ENCODE assay signal across 8 cellular contexts in genomic region chr1:54081306-54082270, GRCh38. TPM values are rescaled to one million over a fixed set of nuclear protein-coding genes. Genes with fewer than 3 reads are reported as not detected.
DNase-seq lines count a peak whose midpoint lies in the region; ATAC-seq and TF ChIP-seq lines count a peak whose summit lies in the region.

No MANE protein-coding gene starts in this region.

- no peaks in the 10 kb centered on the region for H3K9me2 ChIP-seq in HCT116 (ENCODE audit: insufficient read depth)

- no peak overlapping the region for H4K8ac ChIP-seq in mesenchymal stem cell (ENCODE audit: low read length)

- H3K27me3 ChIP-seq in HCT116 (ENCODE audit: insufficient read depth, low read length) = no peaks in the 10 kb centered on the region
- no peaks in the 10 kb centered on the region for H3K27me3 ChIP-seq in mesenchymal stem cell (ENCODE audit: control insufficient read depth in 1 of 2, insufficient read depth in 1 of 2, low read length in 2 of 2)

- no peak overlapping the region for H2BK15ac ChIP-seq in mesenchymal stem cell (ENCODE audit: low read depth, poor library complexity, severe bottlenecking)

- no peak overlapping the region for H2BK120ac ChIP-seq in mesenchymal stem cell (ENCODE audit: low read depth, low read length)

- RAD21 ChIA-PET in HCT116 (lab: Charles Lee; ENCODE audit: low non-redundant PET in 1 of 2, low total read pairs in 2 of 2, uncharacterized antibody in 2 of 2, unreplicated experiment in 2 of 2) = interaction anchor here (0.9 to 1.2 kb wide), 3 partner anchors 89 to 408 kb away, joined by 3 to 5 read pairs (median 3); no protein-coding TSS in a partner anchor

- H3K4me3 ChIP-seq in HCT116 (replicated peaks in 1 of 2; ENCODE audit: low read depth in 1 of 2, low read length in 2 of 2) (no peak overlapping the region), mesenchymal stem cell (ENCODE audit: insufficient read depth in 1 of 2, low read depth in 1 of 2, low read length in 2 of 2) (no peak overlapping the region)

- DNase-seq in EL (peak; percentile 65), HCT116 (ENCODE audit: low read depth, low spot score) (peak; percentile 63), NCI-H2029 (lab: John Stamatoyannopoulos, UW) (peak; percentile 90), dermis microvascular lymphatic vessel endothelial cell (ENCODE audit: low read depth in 2 of 2) (peak; percentile 55 to 77), mesenchymal stem cell (peak; percentile 72), cerebellar nuclear complex (lab: John Stamatoyannopoulos, UW) (no peak)
- DNase-seq in activated CD4-positive, alpha-beta T cell treated with anti-CD3 and anti-CD28 coated beads for 48 hours = peak; percentile 76
- DNase-seq in stimulated activated CD8-positive, alpha-beta memory T cell treated with anti-CD3 and anti-CD28 coated beads, Interleukin-2, amount 100 ng/mL, for 48 hours (ENCODE audit: low read depth in 2 of 2) = peak; percentile 40 to 48

- no peak overlapping the region for H3K23ac ChIP-seq in mesenchymal stem cell (ENCODE audit: low read length in 2 of 2)

- no peak overlapping the region for H2AK5ac ChIP-seq in mesenchymal stem cell (ENCODE audit: low read length, severe bottlenecking)

- H3K36me3 ChIP-seq in HCT116 (ENCODE audit: control insufficient read depth in 1 of 2, insufficient read depth in 2 of 2, low read length in 2 of 2) = no peaks in the 10 kb centered on the region
- H3K36me3 ChIP-seq in mesenchymal stem cell (ENCODE audit: control insufficient read depth in 1 of 2, insufficient read depth in 2 of 2, low read depth in 1 of 2, low read length in 2 of 2) = no peaks in the 10 kb centered on the region

- no peaks in the 10 kb centered on the region for H4K20me1 ChIP-seq in HCT116 (ENCODE audit: insufficient read depth)

- TF ChIP-seq CTCF in HCT116 (IDR thresholded peaks at IDR 0.05 in 2 of 3, conservative IDR thresholded peaks at IDR 0.05 in 1 of 3; ENCODE audit: borderline replicate concordance in 1 of 3, insufficient read depth in 1 of 3, low read depth in 2 of 3, low read length in 2 of 3) = peak; percentile 77 to 97 (median 96)

- H3K14ac ChIP-seq in mesenchymal stem cell (ENCODE audit: low read length in 2 of 2) = no peak overlapping the region

- intact Hi-C loops in HCT116 (cut with micrococcal nuclease) = loop anchor here (2.0 kb wide), 1 partner anchor 203 kb away; no protein-coding TSS in a partner anchor

- CTCF ChIA-PET in HCT116 (lab: Charles Lee) = interaction anchor here (0.5 to 2.2 kb wide), 23 partner anchors 8 to 418 kb away, joined by 3 to 15 read pairs (median 5); partner anchors contain the start of genes CYB5RL, MRPL37, TCEANC2 and TMEM59

- H3K4me2 ChIP-seq in HCT116 (ENCODE audit: low read length) = peak overlapping the region; percentile 30; the same call in 1 of the 2 replicates
- H3K4me2 ChIP-seq in mesenchymal stem cell (ENCODE audit: low read length, poor library complexity, severe bottlenecking) = no peak overlapping the region

- no peaks in the 10 kb centered on the region for H3K79me2 ChIP-seq in HCT116 (ENCODE audit: insufficient read depth, low read length)

- POLR2A ChIA-PET in HCT116 (lab: Charles Lee) = no interaction called here

- WGBS in mesenchymal stem cell = 73% methylated on average over 7 of the region's 8 CpGs

- no peaks in the 10 kb centered on the region for H3K79me1 ChIP-seq in mesenchymal stem cell (replicated peaks; ENCODE audit: low read length, poor library complexity, severe bottlenecking)

- H3K18ac ChIP-seq in mesenchymal stem cell (ENCODE audit: low read depth in 1 of 2, low read length in 2 of 2) = no peak overlapping the region

- peaks cover 0 to 7% of the 10 kb centered on the region in 2 experiments; a peak in 2 of 4 replicates for H3K4me1 ChIP-seq in HCT116 (ENCODE audit: control insufficient read depth in 1 of 2, insufficient read depth in 2 of 2, low read length in 2 of 2)
- peaks cover 9% of the 10 kb centered on the region for H3K4me1 ChIP-seq in mesenchymal stem cell (ENCODE audit: control insufficient read depth, insufficient read depth, low read depth, low read length)

- no peak overlapping the region for H2BK12ac ChIP-seq in mesenchymal stem cell (ENCODE audit: low read length in 2 of 2)

- no peak overlapping the region for H4K91ac ChIP-seq in mesenchymal stem cell (ENCODE audit: low read length)

- H2BK5ac ChIP-seq in mesenchymal stem cell (ENCODE audit: low read depth, low read length, poor library complexity, severe bottlenecking) = no peak overlapping the region

- peak; percentile 100 for ATAC-seq in HCT116

- H3K27ac ChIP-seq in HCT116 (ENCODE audit: low read depth, low read length) = no peak overlapping the region
- H3K27ac ChIP-seq in mesenchymal stem cell (ENCODE audit: low read length, poor library complexity, severe bottlenecking) = no peak overlapping the region

- H3K9me3 ChIP-seq in HCT116 (ENCODE audit: control insufficient read depth in 1 of 2, insufficient read depth in 1 of 2, low read depth in 1 of 2, low read length in 2 of 2) = no peaks in the 10 kb centered on the region
- no peaks in the 10 kb centered on the region for H3K9me3 ChIP-seq in mesenchymal stem cell (ENCODE audit: control insufficient read depth, low read length)

- no TSS peak for BruUV-seq in HCT116 (replicated peaks; lab: Mats Ljungman, UMichigan)

- TF ChIP-seq RAD21 in HCT116 (IDR thresholded peaks at IDR 0.05; ENCODE audit: low read depth) = peak; percentile 75

- H3K4ac ChIP-seq in mesenchymal stem cell (ENCODE audit: low read depth in 1 of 2, low read length in 2 of 2) = no peak overlapping the region

- H3K9ac ChIP-seq in HCT116 (ENCODE audit: low read length) (no peak overlapping the region), mesenchymal stem cell (ENCODE audit: low read length) (no peak overlapping the region)

- no peak overlapping the region for H2AFZ ChIP-seq in HCT116 (ENCODE audit: low read depth, low read length, poor library complexity, severe bottlenecking)
- H2AFZ ChIP-seq in mesenchymal stem cell (ENCODE audit: low read depth, low read length) = no peak overlapping the region

- no peak for TF ChIP-seq POLR2A in HCT116 (IDR thresholded peaks at IDR 0.05; ENCODE audit: borderline replicate concordance, extremely low read depth, insufficient read depth, insufficient read length)

TF ChIP-seq in HCT116, 20 proteins besides CTCF, POLR2A, EP300 and RAD21 (continues in another document):
- no peak for TF ChIP-seq ZBTB33 (IDR thresholded peaks at IDR 0.05; ENCODE audit: extremely low read depth, insufficient replicate concordance, low read length)
- TF ChIP-seq CBX3 (IDR thresholded peaks at IDR 0.05; ENCODE audit: low read depth) = no peak
- TF ChIP-seq EZH2 (IDR thresholded peaks at IDR 0.05) = no peak
- TF ChIP-seq MAX (IDR thresholded peaks at IDR 0.05) = no peak
- no peak for TF ChIP-seq ELF1 (IDR thresholded peaks at IDR 0.05; ENCODE audit: borderline replicate concordance, low read depth)
- TF ChIP-seq TCF7L2 (IDR thresholded peaks at IDR 0.05; ENCODE audit: borderline replicate concordance, extremely low read depth, insufficient read depth, insufficient read length) = no peak
- TF ChIP-seq POLR2AphosphoS5 (IDR thresholded peaks at IDR 0.05; ENCODE audit: low read depth, low read length) = no peak
- TF ChIP-seq EZH2phosphoT487 (IDR thresholded peaks at IDR 0.05; ENCODE audit: borderline replicate concordance) = no peak
- TF ChIP-seq, protein P1, sequence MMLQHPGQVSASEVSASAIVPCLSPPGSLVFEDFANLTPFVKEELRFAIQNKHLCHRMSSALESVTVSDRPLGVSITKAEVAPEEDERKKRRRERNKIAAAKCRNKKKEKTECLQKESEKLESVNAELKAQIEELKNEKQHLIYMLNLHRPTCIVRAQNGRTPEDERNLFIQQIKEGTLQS (IDR thresholded peaks at IDR 0.05) = no peak
- TF ChIP-seq JUND (IDR thresholded peaks at IDR 0.05) = no peak
- TF ChIP-seq FOSL1 (IDR thresholded peaks at IDR 0.05; ENCODE audit: low read depth) = no peak
- no peak for TF ChIP-seq SRF (IDR thresholded peaks at IDR 0.05; ENCODE audit: low read depth)
- TF ChIP-seq EGR1 (IDR thresholded peaks at IDR 0.05; ENCODE audit: low read depth) = no peak
- TF ChIP-seq YY1 (IDR thresholded peaks at IDR 0.05; ENCODE audit: extremely low read depth, insufficient replicate concordance, low read depth, low read length) = no peak
- no peak for TF ChIP-seq ZFX (IDR thresholded peaks at IDR 0.05)
- TF ChIP-seq SIN3A (IDR thresholded peaks at IDR 0.05; ENCODE audit: low read depth) = no peak
- no peak for TF ChIP-seq SP1 (IDR thresholded peaks at IDR 0.05; ENCODE audit: low read depth)
- no peak for TF ChIP-seq CEBPB (IDR thresholded peaks at IDR 0.05; ENCODE audit: low read depth)

RNA-seq across cellular contexts. Expression of gene TCEANC2, which starts 28.2 kb away (rescaled TPM):
- total RNA-seq in HCT116 (2021; ENCODE audit: unreplicated experiment) = 5.4 TPM
- 1.9 and 2.5 TPM in 2 replicates for polyA plus RNA-seq in HCT116 (2012)
- total RNA-seq in dermis microvascular lymphatic vessel endothelial cell = 2.0 and 2.1 TPM in 2 replicates
- 1.7 TPM for polyA plus RNA-seq in mesenchymal stem cell (2013, experiment 1 of 2)
- 1.8 TPM for polyA plus RNA-seq in mesenchymal stem cell (2013, experiment 2 of 2)

RNA-seq across cellular contexts. Expression of gene TMEM59, which starts 28.6 kb away (rescaled TPM):
- total RNA-seq in HCT116 (2021; ENCODE audit: unreplicated experiment) (121 TPM), dermis microvascular lymphatic vessel endothelial cell (232 and 301 TPM in 2 replicates)
- 128 TPM in 2 replicates for polyA plus RNA-seq in HCT116 (2012)
- 282 TPM for polyA plus RNA-seq in mesenchymal stem cell (2013, experiment 1 of 2)
- polyA plus RNA-seq in mesenchymal stem cell (2013, experiment 2 of 2) = 305 TPM

Comparison
In these comparisons a context has a peak if more than half of its experiments do, and no peak if none do; other contexts are left out.
1. DNase-seq: peak in EL (single experiment), HCT116 (single experiment), NCI-H2029 (single experiment), activated CD4-positive, alpha-beta T cell treated with anti-CD3 and anti-CD28 coated beads for 48 hours (single experiment), dermis microvascular lymphatic vessel endothelial cell (2 of 2), mesenchymal stem cell (single experiment) and stimulated activated CD8-positive, alpha-beta memory T cell treated with anti-CD3 and anti-CD28 coated beads, Interleukin-2, amount 100 ng/mL, for 48 hours (2 of 2); none in cerebellar nuclear complex (0 of 2).